Comparison of ENCODE assay signal across 24 cellular contexts in the genomic region with DNA sequence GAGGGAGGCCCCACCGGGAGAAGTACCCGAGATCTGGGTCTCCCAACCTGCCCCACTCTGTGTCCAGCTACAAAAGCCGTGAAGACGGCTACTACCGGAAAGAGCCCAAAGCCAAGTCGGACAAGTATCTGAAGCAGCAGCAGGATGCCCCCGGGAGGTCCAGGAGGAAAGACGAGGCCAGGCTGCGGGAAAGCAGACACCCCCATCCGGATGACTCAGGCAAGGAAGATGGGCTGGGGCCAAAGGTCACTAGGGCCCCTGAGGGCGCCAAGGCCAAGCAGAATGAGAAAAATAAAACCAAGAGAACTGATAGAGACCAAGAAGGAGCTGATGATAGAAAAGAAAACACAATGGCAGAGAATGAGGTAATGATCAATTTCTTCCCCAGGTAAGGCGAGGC.
"Had no signal": no experiment of that assay in that cellular context is flagged by ENCODE, and none has a peak within 500 bp of the region (broad histone marks: within the 10 kb centered on the region; RNA-seq: fewer than 3 reads in every experiment).

No MANE protein-coding gene starts in this region.

- H3K36me3 ChIP-seq: breast epithelium, Peyer's patch had no signal

- H3K9me3 Mint-ChIP-seq: activated CD4-positive, alpha-beta memory T cell treated with anti-CD3 and anti-CD28 coated beads for 36 hours; activated CD4-positive, alpha-beta T cell treated with anti-CD3 and anti-CD28 coated beads, Interleukin-2, amount 10 ng/mL, durations not matched to agents 7 days and 5 days; activated naive CD8-positive, alpha-beta T cell treated with anti-CD3 and anti-CD28 coated beads for 36 hours; activated T-cell treated with anti-CD3 and anti-CD28 coated beads, Interleukin-2, amount 50 U/mL, for 4 hours; T-helper 1 cell treated with Interleukin-12 subunit alpha and Interleukin-12 subunit beta and Interleukin-4 antibody, amounts not matched to agents 30 μg/mL and 1 μg/mL, for 36 hours had no signal

- H3K27me3 ChIP-seq: breast epithelium, Peyer's patch, SJSA1 had no signal

- H3K27me3 Mint-ChIP-seq: activated CD4-positive, alpha-beta memory T cell treated with anti-CD3 and anti-CD28 coated beads for 36 hours; activated CD4-positive, alpha-beta T cell treated with anti-CD3 and anti-CD28 coated beads, Interleukin-2, amount 10 ng/mL, durations not matched to agents 7 days and 5 days; activated naive CD8-positive, alpha-beta T cell treated with anti-CD3 and anti-CD28 coated beads for 36 hours had no signal

- H3K36me3 Mint-ChIP-seq: activated CD4-positive, alpha-beta memory T cell treated with anti-CD3 and anti-CD28 coated beads for 36 hours; activated naive CD8-positive, alpha-beta T cell treated with anti-CD3 and anti-CD28 coated beads for 36 hours had no signal

- DNase-seq: activated CD4-positive, alpha-beta memory T cell treated with anti-CD3 and anti-CD28 coated beads for 36 hours; activated CD4-positive, alpha-beta T cell treated with anti-CD3 and anti-CD28 coated beads, Interleukin-2, amount 10 ng/mL, durations not matched to agents 7 days and 5 days; activated CD4-positive, CD25-positive, alpha-beta regulatory T cell; activated CD8-positive, alpha-beta memory T cell treated with anti-CD3 and anti-CD28 coated beads for 24 hours; activated effector memory CD4-positive, alpha-beta T cell treated with anti-CD3 and anti-CD28 coated beads, Interleukin-2, amount 50 U/mL, for 16 hours; activated naive CD4-positive, alpha-beta T cell treated with Interleukin-2 at 50 U/mL for 16 hours; activated naive CD8-positive, alpha-beta T cell treated with anti-CD3 and anti-CD28 coated beads for 36 hours; activated T-cell treated with anti-CD3 and anti-CD28 coated beads, Interleukin-2, amount 50 U/mL, for 4 hours; IMR-90; Kasumi-1; KBM-7; NCI-H1105 treated with DMSO at 0.1 percent for 48 hours; NCI-H1436 treated with DMSO at 0.1 percent for 48 hours; NCI-H187; NCI-H2081; NCI-H510A treated with DMSO at 0.1 percent for 48 hours; NK-92 treated with Interleukin-12 subunit alpha and Interleukin-12 subunit beta, amount 100 ng/mL, for 24 hours; Peyer's patch; SHP77; T-helper 9 cell had no signal

- H3K4me1 ChIP-seq: breast epithelium, SJSA1 had no signal

- ATAC-seq: activated T-cell treated with anti-CD3 and anti-CD28 coated beads, Interleukin-2, amount 50 U/mL, for 4 hours had no signal

- H3K9me3 ChIP-seq: breast epithelium, Peyer's patch, SJSA1 had no signal

- H3K27ac ChIP-seq: SJSA1, VCaP had no signal

- H3K4me3 ChIP-seq: breast epithelium, Peyer's patch, SJSA1 had no signal

- H3K27ac Mint-ChIP-seq: activated CD4-positive, alpha-beta memory T cell treated with anti-CD3 and anti-CD28 coated beads for 36 hours; activated CD4-positive, alpha-beta T cell treated with anti-CD3 and anti-CD28 coated beads, Interleukin-2, amount 10 ng/mL, durations not matched to agents 7 days and 5 days; activated naive CD8-positive, alpha-beta T cell treated with anti-CD3 and anti-CD28 coated beads for 36 hours; T-helper 1 cell treated with Interleukin-12 subunit alpha and Interleukin-12 subunit beta and Interleukin-4 antibody, amounts not matched to agents 30 μg/mL and 1 μg/mL, for 36 hours had no signal

- H3K4me3 Mint-ChIP-seq: activated CD4-positive, alpha-beta memory T cell treated with anti-CD3 and anti-CD28 coated beads for 36 hours; activated CD4-positive, alpha-beta T cell treated with anti-CD3 and anti-CD28 coated beads, Interleukin-2, amount 10 ng/mL, durations not matched to agents 7 days and 5 days; activated naive CD8-positive, alpha-beta T cell treated with anti-CD3 and anti-CD28 coated beads for 36 hours; activated T-cell treated with anti-CD3 and anti-CD28 coated beads, Interleukin-2, amount 50 U/mL, for 4 hours; T-helper 1 cell treated with Interleukin-12 subunit alpha and Interleukin-12 subunit beta and Interleukin-4 antibody, amounts not matched to agents 30 μg/mL and 1 μg/mL, for 36 hours had no signal
